In the genomic region with DNA sequence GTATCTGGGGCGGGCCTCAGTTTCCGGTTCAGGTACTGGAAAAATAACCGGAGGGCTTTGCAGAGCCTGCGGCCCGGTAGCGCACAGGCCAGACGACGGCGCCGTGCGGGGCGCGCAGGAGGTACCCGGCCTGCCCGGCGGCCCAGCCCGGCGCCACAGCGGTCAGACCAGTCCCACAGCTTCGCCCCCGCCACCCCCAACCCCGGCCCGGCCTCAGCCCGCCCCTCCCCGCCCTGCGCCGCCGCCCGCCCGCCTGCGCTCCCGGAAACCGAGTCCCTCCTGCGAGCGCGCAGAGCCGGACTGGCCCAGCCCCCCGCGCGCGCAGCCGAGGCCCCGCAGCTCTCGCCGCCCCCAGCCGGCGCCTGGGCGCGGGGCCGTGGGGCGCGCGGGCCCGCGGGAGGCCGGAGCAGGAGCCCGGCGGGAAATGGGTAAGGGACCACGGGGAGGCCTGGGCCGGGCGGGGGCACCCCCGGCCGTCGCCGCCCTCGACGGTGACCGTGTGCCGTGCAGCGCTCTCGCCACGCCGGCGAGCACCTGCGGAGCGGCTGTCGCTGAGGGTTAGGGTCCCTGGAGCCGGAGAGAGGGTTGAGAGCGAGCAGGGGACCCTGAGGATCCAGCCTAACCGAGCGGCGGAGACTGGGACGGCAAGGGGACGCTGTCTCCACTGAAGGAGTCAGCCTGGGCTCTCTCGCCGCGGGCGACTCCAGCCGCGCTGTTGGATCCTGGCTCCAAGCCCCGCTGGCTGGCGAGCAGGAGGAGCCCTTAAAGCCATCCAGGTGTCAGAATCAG, we compare ENCODE assay signal across 8 cellular contexts. TPM values are rescaled to one million over a fixed set of nuclear protein-coding genes. Genes with fewer than 3 reads are reported as not detected.
A peak's percentile ranks its signal among the peaks of the same experiment; 100 is the strongest.
DNase-seq lines count a peak whose midpoint lies in the region; ATAC-seq and TF ChIP-seq lines count a peak whose summit lies in the region.

No MANE protein-coding gene starts in this region.

- ATAC-seq in GM19351 (IDR thresholded peaks at IDR 0.05; ENCODE audit: unreplicated experiment) (peak; percentile 76), GM18520 (IDR thresholded peaks at IDR 0.05; ENCODE audit: unreplicated experiment) (no peak)
- ATAC-seq in naive thymus-derived CD4-positive, alpha-beta T cell: peak; percentile 90

- peaks cover 14 to 20% of the 10 kb centered on the region in 2 donors for H3K4me1 ChIP-seq in naive thymus-derived CD4-positive, alpha-beta T cell (ENCODE audit: control insufficient read depth in 2 of 2, insufficient read depth in 2 of 2, low read length in 2 of 2)

- CTCF ChIA-PET in naive thymus-derived CD4-positive, alpha-beta T cell (lab: Charles Lee): interaction anchor here (1.0 to 3.9 kb wide), 7 partner anchors 10 to 213 kb away, joined by 3 to 34 read pairs (median 4); partner anchors contain the start of gene PSD4

- no peak for DNase-seq in AG10803 (ENCODE audit: low read depth)
- peak; percentile 64 for DNase-seq in HuH-7.5 (ENCODE audit: low spot score)
- peak; percentile 48 for DNase-seq in activated CD4-positive, CD25-positive, alpha-beta regulatory T cell treated with anti-CD3 and anti-CD28 coated beads, Interleukin-2, amount 50 U/mL, for 72 hours
- peak; percentile 44 for DNase-seq in endothelial cell (ENCODE audit: low spot score)
- peak in 8 of 9 donors; percentile 39 to 67 (median 53) for DNase-seq in naive thymus-derived CD4-positive, alpha-beta T cell
- DNase-seq in HK-2 (ENCODE audit: unreplicated experiment): no peak

- intact Hi-C loops in naive thymus-derived CD4-positive, alpha-beta T cell (cut with micrococcal nuclease): loop anchor here (2.0 to 5.0 kb wide), 2 partner anchors 19 to 40 kb away; no protein-coding TSS in a partner anchor

- H3K4me3 Mint-ChIP-seq in endothelial cell (ENCODE audit: unreplicated experiment): peak overlapping the region; percentile 85
- peak overlapping the region; percentile 84 to 94 (median 90) for H3K4me3 Mint-ChIP-seq in naive thymus-derived CD4-positive, alpha-beta T cell

- no peak overlapping the region for H3K27ac Mint-ChIP-seq in endothelial cell (ENCODE audit: unreplicated experiment)
- H3K27ac Mint-ChIP-seq in naive thymus-derived CD4-positive, alpha-beta T cell: peak overlapping the region; percentile 77 to 93 (median 88)

- H3K9me3 Mint-ChIP-seq in endothelial cell (ENCODE audit: unreplicated experiment): no peaks in the 10 kb centered on the region
- no peaks in the 10 kb centered on the region for H3K9me3 Mint-ChIP-seq in naive thymus-derived CD4-positive, alpha-beta T cell

- no peaks in the 10 kb centered on the region for H3K9me3 ChIP-seq in naive thymus-derived CD4-positive, alpha-beta T cell (ENCODE audit: control insufficient read depth in 2 of 3, low read length in 3 of 3)

- H3K27me3 Mint-ChIP-seq in endothelial cell (ENCODE audit: unreplicated experiment): peaks cover 4% of the 10 kb centered on the region
- peaks cover 0 to 11% (median 0%) of the 10 kb centered on the region in 5 donors for H3K27me3 Mint-ChIP-seq in naive thymus-derived CD4-positive, alpha-beta T cell

- H3K4me3 ChIP-seq in AG10803 (ENCODE audit: low read length): peak overlapping the region; percentile 61
- H3K4me3 ChIP-seq in naive thymus-derived CD4-positive, alpha-beta T cell (ENCODE audit: low read length): peak overlapping the region; percentile 81

- H3K27me3 ChIP-seq in naive thymus-derived CD4-positive, alpha-beta T cell (ENCODE audit: control insufficient read depth in 2 of 2, insufficient read depth in 2 of 2, low read length in 2 of 2): no peaks in the 10 kb centered on the region

- POLR2A ChIA-PET in naive thymus-derived CD4-positive, alpha-beta T cell (lab: Charles Lee): interaction anchor here (0.8 to 5.2 kb wide), 13 partner anchors 9 to 231 kb away, joined by 3 to 172 read pairs (median 4); partner anchors contain the start of gene PSD4

- peak overlapping the region; percentile 74 for H3K27ac ChIP-seq in naive thymus-derived CD4-positive, alpha-beta T cell (ENCODE audit: low read depth, low read length)

- H3K4me1 Mint-ChIP-seq in endothelial cell (ENCODE audit: unreplicated experiment): peaks cover 9% of the 10 kb centered on the region
- H3K4me1 Mint-ChIP-seq in naive thymus-derived CD4-positive, alpha-beta T cell: peaks cover 12 to 34% (median 28%) of the 10 kb centered on the region in 7 donors

- no peaks in the 10 kb centered on the region for H3K36me3 Mint-ChIP-seq in endothelial cell (ENCODE audit: low read depth, unreplicated experiment)
- peaks cover 0 to 3% (median 0%) of the 10 kb centered on the region in 5 donors for H3K36me3 Mint-ChIP-seq in naive thymus-derived CD4-positive, alpha-beta T cell

- no peaks in the 10 kb centered on the region for H3K36me3 ChIP-seq in naive thymus-derived CD4-positive, alpha-beta T cell (ENCODE audit: control insufficient read depth in 2 of 3, insufficient read depth in 3 of 3, low read length in 3 of 3)

- no peak for TF ChIP-seq CTCF in AG10803 (conservative IDR thresholded peaks at IDR 0.05; ENCODE audit: low read length)
- TF ChIP-seq CTCF in endothelial cell (IDR thresholded peaks at IDR 0.05; ENCODE audit: unreplicated experiment): no peak

RNA-seq across cellular contexts. Expression of gene PSD4, which starts 16.5 kb away (rescaled TPM):
- total RNA-seq in endothelial cell (ENCODE audit: unreplicated experiment): 1.9 TPM
- total RNA-seq in naive thymus-derived CD4-positive, alpha-beta T cell: 100 to 1,000 TPM in 4 of 5 experiments, 10 to 100 TPM in 1; 96.4 to 399 (median 167) TPM
- polyA plus RNA-seq in naive thymus-derived CD4-positive, alpha-beta T cell: 10 to 100 TPM; 28.0 to 50.4 TPM

RNA-seq across cellular contexts. Expression of gene IL1RN, which starts 29.9 kb away (rescaled TPM):
- total RNA-seq in endothelial cell (ENCODE audit: unreplicated experiment): not detected
- total RNA-seq in naive thymus-derived CD4-positive, alpha-beta T cell: 10 to 100 TPM in 1 of 5 experiments, 1 to 10 TPM in 4; 1.7 to 14.3 (median 2.3) TPM
- not detected for polyA plus RNA-seq in naive thymus-derived CD4-positive, alpha-beta T cell

Comparison
In these comparisons a context has a peak if more than half of its experiments do, and no peak if none do; other contexts are left out.
1. DNase-seq: peak in HuH-7.5 (single experiment), activated CD4-positive, CD25-positive, alpha-beta regulatory T cell treated with anti-CD3 and anti-CD28 coated beads, Interleukin-2, amount 50 U/mL, for 72 hours (single experiment), endothelial cell (single experiment) and naive thymus-derived CD4-positive, alpha-beta T cell (8 of 9); none in AG10803 (single experiment) and HK-2 (single experiment).
2. RNA of gene PSD4, which starts 16.5 kb away (total RNA-seq): 96.4 to 399 TPM in naive thymus-derived CD4-positive, alpha-beta T cell; 1.9 TPM in endothelial cell (single experiment); every median in the first group is over 10 times any median in the second.